27 cellular contexts compared by ENCODE assay signal in the genomic region with DNA sequence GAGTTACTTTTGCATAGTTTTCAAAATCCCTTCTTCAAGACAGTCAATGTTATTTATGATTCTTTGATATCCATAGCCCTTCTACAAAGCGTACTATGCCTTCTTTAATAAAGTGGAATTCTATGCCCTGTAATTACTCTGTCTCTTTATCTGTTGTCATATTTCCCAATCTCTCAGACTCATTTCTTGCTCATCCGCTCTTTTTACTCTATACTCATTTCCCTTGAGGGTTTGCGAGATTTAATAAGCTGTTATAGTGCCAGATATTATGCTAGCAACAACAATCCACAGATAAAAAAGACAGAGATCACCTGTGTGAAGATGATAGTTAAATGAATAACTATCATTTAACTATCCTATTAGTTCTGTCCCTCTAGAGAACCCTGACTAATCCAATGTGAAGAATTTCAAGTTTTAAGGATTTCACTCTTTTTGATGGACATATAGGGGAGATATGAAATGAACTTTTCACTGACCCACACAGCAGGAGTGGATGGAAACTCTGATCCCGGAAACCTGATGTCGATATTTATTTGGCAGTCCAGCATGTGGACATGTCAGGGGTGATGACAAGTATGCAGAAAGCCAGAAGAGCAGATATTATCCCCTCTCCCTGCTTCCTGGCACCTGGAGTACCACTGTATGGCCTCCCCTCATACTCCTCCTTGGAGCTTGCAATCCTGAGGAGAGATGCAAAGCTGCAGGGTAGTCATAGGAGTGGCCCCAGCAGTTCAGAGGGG. TPM values are rescaled to one million over a fixed set of nuclear protein-coding genes. Genes with fewer than 3 reads are reported as not detected.
DNase-seq lines count a peak whose midpoint lies in the region; ATAC-seq and TF ChIP-seq lines count a peak whose summit lies in the region.
"Had no signal": no experiment of that assay in that cellular context is flagged by ENCODE, and none has a peak within 500 bp of the region (broad histone marks: within the 10 kb centered on the region; RNA-seq: fewer than 3 reads in every experiment).

No MANE protein-coding gene starts in this region.

- POLR2A ChIA-PET in activated CD4-positive, alpha-beta T cell treated with anti-CD3 and anti-CD28 coated beads for 36 hours (lab: Charles Lee) = no interaction called here

- no peaks in the 10 kb centered on the region for H3F3A ChIP-seq in neural cell (ENCODE audit: insufficient read depth, low read length, poor library complexity, severe bottlenecking)

- no peak for TF ChIP-seq CTCF in neural cell (IDR thresholded peaks at IDR 0.05; ENCODE audit: poor library complexity, severe bottlenecking)

- intact Hi-C loops in activated CD4-positive, alpha-beta T cell treated with anti-CD3 and anti-CD28 coated beads for 36 hours (cut with DNase I, micrococcal nuclease) = loop anchor here in 1 of 2 experiments (5.0 kb wide), 2 partner anchors 35 to 370 kb away; no protein-coding TSS in a partner anchor

- H3K27me3 Mint-ChIP-seq in activated CD4-positive, alpha-beta T cell treated with anti-CD3 and anti-CD28 coated beads for 36 hours = no peaks in the 10 kb centered on the region
- no peaks in the 10 kb centered on the region for H3K27me3 Mint-ChIP-seq in activated naive CD8-positive, alpha-beta T cell treated with anti-CD3 and anti-CD28 coated beads for 36 hours
- H3K27me3 Mint-ChIP-seq: activated naive CD8-positive, alpha-beta T cell treated with anti-CD3 and anti-CD28 coated beads, Interleukin-2, amount 10 ng/mL, durations not matched to agents 7 days and 5 days; brain had no signal

- H3K36me3 ChIP-seq in neural cell (ENCODE audit: insufficient read depth, low read length) = no peaks in the 10 kb centered on the region
- H3K36me3 ChIP-seq: BLaER1 treated with 17β-estradiol and CSF1 and Interleukin-3, amounts not matched to agents 10 nM and 100 nM; colonic mucosa; heart right ventricle; Peyer's patch; SJCRH30 had no signal

- H3K79me2 ChIP-seq in neural cell (replicated peaks; ENCODE audit: insufficient read depth, low read length) = no peaks in the 10 kb centered on the region

- no peak for TF ChIP-seq RAD21 in neural cell (conservative IDR thresholded peaks at IDR 0.05)

- peak overlapping the region; percentile 84 for H3K27ac Mint-ChIP-seq in activated CD4-positive, alpha-beta T cell treated with anti-CD3 and anti-CD28 coated beads for 36 hours
- H3K27ac Mint-ChIP-seq in activated naive CD8-positive, alpha-beta T cell treated with anti-CD3 and anti-CD28 coated beads for 36 hours = peak overlapping the region; percentile 21
- H3K27ac Mint-ChIP-seq: activated naive CD8-positive, alpha-beta T cell treated with anti-CD3 and anti-CD28 coated beads, Interleukin-2, amount 10 ng/mL, durations not matched to agents 7 days and 5 days; endodermal cell; WTC11 had no signal

- no peaks in the 10 kb centered on the region for H3K9me3 Mint-ChIP-seq in activated CD4-positive, alpha-beta T cell treated with anti-CD3 and anti-CD28 coated beads for 36 hours (ENCODE audit: low read depth)
- no peaks in the 10 kb centered on the region for H3K9me3 Mint-ChIP-seq in activated naive CD8-positive, alpha-beta T cell treated with anti-CD3 and anti-CD28 coated beads for 36 hours
- H3K9me3 Mint-ChIP-seq: activated naive CD8-positive, alpha-beta T cell treated with anti-CD3 and anti-CD28 coated beads, Interleukin-2, amount 10 ng/mL, durations not matched to agents 7 days and 5 days; brain; endodermal cell; immature natural killer cell; T-helper 1 cell treated with Interleukin-12 subunit alpha and Interleukin-12 subunit beta and Interleukin-4 antibody, amounts not matched to agents 30 μg/mL and 1 μg/mL, for 36 hours; WTC11 had no signal

- no peak overlapping the region for H3K4me3 Mint-ChIP-seq in activated CD4-positive, alpha-beta T cell treated with anti-CD3 and anti-CD28 coated beads for 36 hours
- no peak overlapping the region for H3K4me3 Mint-ChIP-seq in activated naive CD8-positive, alpha-beta T cell treated with anti-CD3 and anti-CD28 coated beads for 36 hours
- H3K4me3 Mint-ChIP-seq: activated naive CD8-positive, alpha-beta T cell treated with anti-CD3 and anti-CD28 coated beads, Interleukin-2, amount 10 ng/mL, durations not matched to agents 7 days and 5 days; endodermal cell; immature natural killer cell; T-helper 1 cell treated with Interleukin-12 subunit alpha and Interleukin-12 subunit beta and Interleukin-4 antibody, amounts not matched to agents 30 μg/mL and 1 μg/mL, for 36 hours; WTC11 had no signal

- no peak for DNase-seq in activated CD4-positive, alpha-beta T cell treated with anti-CD3 and anti-CD28 coated beads for 36 hours
- no peak for DNase-seq in activated CD4-positive, alpha-beta T cell treated with anti-CD3 and anti-CD28 coated beads for 48 hours
- DNase-seq in LHCN-M2 (ENCODE audit: low read depth) = peak; percentile 59
- DNase-seq in activated naive CD8-positive, alpha-beta T cell treated with anti-CD3 and anti-CD28 coated beads for 36 hours = no peak
- no peak for DNase-seq in GF-D8 (lab: John Stamatoyannopoulos, UW)
- no peak for DNase-seq in NCI-H2107 (lab: John Stamatoyannopoulos, UW)
- no peak for DNase-seq in NCI-H2196 treated with DMSO at 0.1 percent for 48 hours (lab: John Stamatoyannopoulos, UW; ENCODE audit: unreplicated experiment)
- DNase-seq: 8988T; activated naive CD8-positive, alpha-beta T cell treated with anti-CD3 and anti-CD28 coated beads, Interleukin-2, amount 10 ng/mL, durations not matched to agents 7 days and 5 days; Calu3; colonic mucosa; endodermal cell; heart right ventricle; immature natural killer cell; Kasumi-1; NCI-H1092 treated with DMSO at 0.1 percent for 48 hours; NCI-H2029 treated with DMSO at 0.1 percent for 48 hours; NCI-H446 treated with DMSO at 0.1 percent for 48 hours; Peyer's patch; SJCRH30; stimulated activated CD8-positive, alpha-beta memory T cell treated with anti-CD3 and anti-CD28 coated beads, Interleukin-4, amount 100 ng/mL, for 48 hours had no signal

- H2AFZ ChIP-seq in neural cell (ENCODE audit: low read depth, low read length) = no peak overlapping the region

- H3K4me3 ChIP-seq in neural cell (ENCODE audit: low read length) = no peak overlapping the region
- H3K4me3 ChIP-seq: BLaER1 treated with 17β-estradiol and CSF1 and Interleukin-3, amounts not matched to agents 10 nM and 100 nM; colonic mucosa; heart right ventricle; Peyer's patch; SJCRH30 had no signal

- H3K9me2 ChIP-seq in neural cell (ENCODE audit: insufficient read depth, low read length) = no peaks in the 10 kb centered on the region

- peaks cover 73% of the 10 kb centered on the region for H3K4me1 Mint-ChIP-seq in activated CD4-positive, alpha-beta T cell treated with anti-CD3 and anti-CD28 coated beads for 36 hours
- peaks cover 53% of the 10 kb centered on the region for H3K4me1 Mint-ChIP-seq in activated naive CD8-positive, alpha-beta T cell treated with anti-CD3 and anti-CD28 coated beads for 36 hours
- H3K4me1 Mint-ChIP-seq: immature natural killer cell had no signal

- TF ChIP-seq EP300 in neural cell (conservative IDR thresholded peaks at IDR 0.05; ENCODE audit: poor library complexity, severe bottlenecking) = no peak

- no peaks in the 10 kb centered on the region for H3K9me3 ChIP-seq in neural cell (ENCODE audit: low read length)
- H3K9me3 ChIP-seq: BLaER1 treated with 17β-estradiol and CSF1 and Interleukin-3, amounts not matched to agents 10 nM and 100 nM; colonic mucosa; heart right ventricle; Peyer's patch; SJCRH30 had no signal

- H3K27me3 ChIP-seq in neural cell (ENCODE audit: insufficient read depth, low read depth, low read length) = no peaks in the 10 kb centered on the region
- H3K27me3 ChIP-seq: BLaER1 treated with 17β-estradiol and CSF1 and Interleukin-3, amounts not matched to agents 10 nM and 100 nM; colonic mucosa; Peyer's patch; SJCRH30 had no signal

- peaks cover 39% of the 10 kb centered on the region for H3K36me3 Mint-ChIP-seq in activated CD4-positive, alpha-beta T cell treated with anti-CD3 and anti-CD28 coated beads for 36 hours (ENCODE audit: low read depth)
- H3K36me3 Mint-ChIP-seq in activated naive CD8-positive, alpha-beta T cell treated with anti-CD3 and anti-CD28 coated beads for 36 hours = peaks cover 40% of the 10 kb centered on the region
- H3K36me3 Mint-ChIP-seq: brain, WTC11 had no signal

- H3K4me2 ChIP-seq in neural cell (ENCODE audit: low read length) = no peak overlapping the region
- H3K4me2 ChIP-seq: BLaER1 treated with 17β-estradiol and CSF1 and Interleukin-3, amounts not matched to agents 10 nM and 100 nM had no signal

- H3K9ac ChIP-seq in neural cell (ENCODE audit: low read length) = no peak overlapping the region
- H3K9ac ChIP-seq: BLaER1 treated with 17β-estradiol and CSF1 and Interleukin-3, amounts not matched to agents 10 nM and 100 nM had no signal

- no peak for ATAC-seq in activated CD4-positive, alpha-beta T cell treated with anti-CD3 and anti-CD28 coated beads for 36 hours
- ATAC-seq: heart right ventricle, WTC11 had no signal

- H4K20me1 ChIP-seq in neural cell (ENCODE audit: insufficient read depth) = no peaks in the 10 kb centered on the region
- H4K20me1 ChIP-seq: BLaER1 treated with 17β-estradiol and CSF1 and Interleukin-3, amounts not matched to agents 10 nM and 100 nM had no signal

- CTCF ChIA-PET in activated CD4-positive, alpha-beta T cell treated with anti-CD3 and anti-CD28 coated beads for 36 hours (lab: Charles Lee) = no interaction called here

- peak overlapping the region; percentile 87 for H3K27ac ChIP-seq in neural cell (ENCODE audit: low read length)
- H3K27ac ChIP-seq: BLaER1 treated with 17β-estradiol and CSF1 and Interleukin-3, amounts not matched to agents 10 nM and 100 nM; colonic mucosa; Peyer's patch; SJCRH30 had no signal

TF ChIP-seq in neural cell, 6 proteins besides CTCF, POLR2A, EP300 and RAD21 (continues in another document):
- TF ChIP-seq POLR2AphosphoS5 (IDR thresholded peaks at IDR 0.05) = no peak

RNA-seq across cellular contexts. Expression of a gene that starts 49.7 kb away (rescaled TPM):
- 10 to 100 TPM; 14.3 to 15.4 TPM for total RNA-seq in activated CD4-positive, alpha-beta T cell treated with anti-CD3 and anti-CD28 coated beads for 36 hours
- 0.77 and 0.86 TPM in 2 replicates for total RNA-seq in LHCN-M2 (2014; rRNA removed)
- 0.70 TPM for polyA plus RNA-seq in LHCN-M2 (2012)
- 10 to 100 TPM; 11.3 to 11.7 TPM for total RNA-seq in activated naive CD8-positive, alpha-beta T cell treated with anti-CD3 and anti-CD28 coated beads for 36 hours
- not detected in 2 replicates for polyA plus RNA-seq in neural cell
- not detected in 2 replicates for polyA minus RNA-seq in neural cell
- total RNA-seq: endodermal cell, renal cortical epithelial cell, SJCRH30 had no signal
